ENCODE assay signal across 8 cellular contexts in genomic region chr13:108155185-108156106, GRCh38. TPM values are rescaled to one million over a fixed set of nuclear protein-coding genes. Genes with fewer than 3 reads are reported as not detected.
A peak's percentile ranks its signal among the peaks of the same experiment; 100 is the strongest.
DNase-seq lines count a peak whose midpoint lies in the region; ATAC-seq, FAIRE-seq and TF ChIP-seq lines count a peak whose summit lies in the region.

No MANE protein-coding gene starts in this region.

- no peaks in the 10 kb centered on the region for H3K36me3 ChIP-seq in Peyer's patch

- DNase-seq in HTR-8/SVneo (ENCODE audit: insufficient read length, low spot score) (peak; percentile 8), Peyer's patch (peak; percentile 46 to 80 (median 75)), glomerular endothelial cell (ENCODE audit: extremely low read depth, low read depth, low spot score) (peak; percentile 18), posterior cingulate gyrus (peak in 9 of 10 donors; percentile 49 to 90 (median 69))
- peak; percentile 84 for DNase-seq in activated effector memory CD4-positive, alpha-beta T cell treated with anti-CD3 and anti-CD28 coated beads, Interleukin-2, amount 50 U/mL, for 16 hours

- FAIRE-seq in A204.1 (lab: Jason Lieb, UNC) = peak; percentile 91
- no peak for FAIRE-seq in HTR-8/SVneo (lab: Jason Lieb, UNC)

- peak; percentile 76 for ATAC-seq in GM18511 (IDR thresholded peaks at IDR 0.05; ENCODE audit: unreplicated experiment)
- ATAC-seq in HG03469 (IDR thresholded peaks at IDR 0.05; ENCODE audit: unreplicated experiment) = no peak

- H3K27ac ChIP-seq in Peyer's patch = peak overlapping the region in 3 of 4 donors; percentile 3 to 70 (median 70)

- H3K27me3 ChIP-seq in Peyer's patch = no peaks in the 10 kb centered on the region

- H3K4me1 ChIP-seq in Peyer's patch = no peaks in the 10 kb centered on the region

- peak; percentile 38 to 90 (median 83) for TF ChIP-seq CTCF in Peyer's patch (IDR thresholded peaks at IDR 0.05)

- no peaks in the 10 kb centered on the region for H3K9me3 ChIP-seq in Peyer's patch

- no peak for TF ChIP-seq POLR2A in Peyer's patch (IDR thresholded peaks at IDR 0.05)

- no peak overlapping the region for H3K4me3 ChIP-seq in Peyer's patch

- intact Hi-C loops in posterior cingulate gyrus (cut with DNase I) = loop anchor here (1.0 kb wide), 1 partner anchor 944 kb away; no protein-coding TSS in a partner anchor

RNA-seq across cellular contexts. Expression of gene LIG4, which starts 59.9 kb away (rescaled TPM):
- total RNA-seq in Peyer's patch (10 to 100 TPM in 2 of 4 donors, 1 to 10 TPM in 2; 4.1 to 12.3 (median 10.6) TPM), glomerular endothelial cell (9.1 and 14.2 TPM in 2 replicates)

Comparison
In these comparisons a context has a peak if more than half of its experiments do, and no peak if none do; other contexts are left out.
1. DNase-seq: peak in every context shown above with its lines; median percentile 84 in activated effector memory CD4-positive, alpha-beta T cell treated with anti-CD3 and anti-CD28 coated beads, Interleukin-2, amount 50 U/mL, for 16 hours; 75 in Peyer's patch; 69 in posterior cingulate gyrus; 18 in glomerular endothelial cell; 8 in HTR-8/SVneo.